8 cellular contexts compared by ENCODE assay signal in genomic region chr5:180495292-180495691, GRCh38. TPM values are rescaled to one million over a fixed set of nuclear protein-coding genes. Genes with fewer than 3 reads are reported as not detected.
DNase-seq lines count a peak whose midpoint lies in the region; ATAC-seq and TF ChIP-seq lines count a peak whose summit lies in the region.

No MANE protein-coding gene starts in this region.

- POLR2A ChIA-PET in activated CD4-positive, alpha-beta T cell treated with anti-CD3 and anti-CD28 coated beads, Interleukin-2, amount 10 ng/mL, durations not matched to agents 7 days and 5 days (lab: Charles Lee): no interaction called here
- POLR2A ChIA-PET in activated naive CD8-positive, alpha-beta T cell treated with anti-CD3 and anti-CD28 coated beads, Interleukin-2, amount 10 ng/mL, durations not matched to agents 7 days and 5 days (lab: Charles Lee): interaction anchor here (0.6 to 1.0 kb wide), 3 partner anchors 14 to 365 kb away, joined by 3 to 4 read pairs (median 3); no protein-coding TSS in a partner anchor

- ATAC-seq in activated naive CD8-positive, alpha-beta T cell treated with anti-CD3 and anti-CD28 coated beads, Interleukin-2, amount 10 ng/mL, durations not matched to agents 7 days and 5 days (ENCODE audit: low read depth): no peak
- ATAC-seq in HG03135 (IDR thresholded peaks at IDR 0.05; ENCODE audit: unreplicated experiment) (no peak), HG03469 (IDR thresholded peaks at IDR 0.05; ENCODE audit: unreplicated experiment) (no peak), HG02642 (IDR thresholded peaks at IDR 0.05; ENCODE audit: poor library complexity, unreplicated experiment) (no peak)

- no peaks in the 10 kb centered on the region for H3K27me3 Mint-ChIP-seq in activated CD4-positive, alpha-beta T cell treated with anti-CD3 and anti-CD28 coated beads, Interleukin-2, amount 10 ng/mL, durations not matched to agents 7 days and 5 days
- H3K27me3 Mint-ChIP-seq in activated naive CD8-positive, alpha-beta T cell treated with anti-CD3 and anti-CD28 coated beads, Interleukin-2, amount 10 ng/mL, durations not matched to agents 7 days and 5 days: no peaks in the 10 kb centered on the region

- no peak for DNase-seq in activated CD4-positive, alpha-beta T cell treated with anti-CD3 and anti-CD28 coated beads, Interleukin-2, amount 10 ng/mL, durations not matched to agents 7 days and 5 days
- DNase-seq in activated CD4-positive, alpha-beta T cell treated with anti-CD3 and anti-CD28 coated beads for 48 hours: no peak
- no peak for DNase-seq in activated naive CD8-positive, alpha-beta T cell treated with anti-CD3 and anti-CD28 coated beads, Interleukin-2, amount 10 ng/mL, durations not matched to agents 7 days and 5 days
- no peak for DNase-seq in kidney epithelial cell (ENCODE audit: low read depth)
- no peak for DNase-seq in suprapubic skin (ENCODE audit: low spot score in 2 of 2)

- H3K27ac ChIP-seq in suprapubic skin: peak overlapping the region; percentile 97

- TF ChIP-seq EP300 in suprapubic skin (IDR thresholded peaks at IDR 0.05): no peak

- no peaks in the 10 kb centered on the region for H3K9me3 ChIP-seq in suprapubic skin

- peak overlapping the region; percentile 93 for H3K4me3 ChIP-seq in kidney epithelial cell (ENCODE audit: low read depth, low read length)
- peak overlapping the region; percentile 93 for H3K4me3 ChIP-seq in suprapubic skin

- peaks cover 4% of the 10 kb centered on the region for H3K9me3 Mint-ChIP-seq in activated CD4-positive, alpha-beta T cell treated with anti-CD3 and anti-CD28 coated beads, Interleukin-2, amount 10 ng/mL, durations not matched to agents 7 days and 5 days
- no peaks in the 10 kb centered on the region for H3K9me3 Mint-ChIP-seq in activated naive CD8-positive, alpha-beta T cell treated with anti-CD3 and anti-CD28 coated beads, Interleukin-2, amount 10 ng/mL, durations not matched to agents 7 days and 5 days

- no peaks in the 10 kb centered on the region for H3K27me3 ChIP-seq in kidney epithelial cell (ENCODE audit: control insufficient read depth, insufficient read depth, low read length)
- H3K27me3 ChIP-seq in suprapubic skin: no peaks in the 10 kb centered on the region

- 10% methylated on average over 7 of the region's 7 CpGs for WGBS in suprapubic skin

- peaks cover 13% of the 10 kb centered on the region for H3K36me3 Mint-ChIP-seq in activated CD4-positive, alpha-beta T cell treated with anti-CD3 and anti-CD28 coated beads, Interleukin-2, amount 10 ng/mL, durations not matched to agents 7 days and 5 days (ENCODE audit: low read depth)
- peaks cover 15% of the 10 kb centered on the region for H3K36me3 Mint-ChIP-seq in activated naive CD8-positive, alpha-beta T cell treated with anti-CD3 and anti-CD28 coated beads, Interleukin-2, amount 10 ng/mL, durations not matched to agents 7 days and 5 days

- peak overlapping the region; percentile 74 for H3K27ac Mint-ChIP-seq in activated CD4-positive, alpha-beta T cell treated with anti-CD3 and anti-CD28 coated beads, Interleukin-2, amount 10 ng/mL, durations not matched to agents 7 days and 5 days
- peak overlapping the region; percentile 63 for H3K27ac Mint-ChIP-seq in activated naive CD8-positive, alpha-beta T cell treated with anti-CD3 and anti-CD28 coated beads, Interleukin-2, amount 10 ng/mL, durations not matched to agents 7 days and 5 days

- peak overlapping the region; percentile 79 for H3K4me3 Mint-ChIP-seq in activated CD4-positive, alpha-beta T cell treated with anti-CD3 and anti-CD28 coated beads, Interleukin-2, amount 10 ng/mL, durations not matched to agents 7 days and 5 days
- peak overlapping the region; percentile 79 for H3K4me3 Mint-ChIP-seq in activated naive CD8-positive, alpha-beta T cell treated with anti-CD3 and anti-CD28 coated beads, Interleukin-2, amount 10 ng/mL, durations not matched to agents 7 days and 5 days

- TF ChIP-seq POLR2A in suprapubic skin (IDR thresholded peaks at IDR 0.05): no peak

- CTCF ChIA-PET in activated CD4-positive, alpha-beta T cell treated with anti-CD3 and anti-CD28 coated beads, Interleukin-2, amount 10 ng/mL, durations not matched to agents 7 days and 5 days (lab: Charles Lee): no interaction called here

- H3K4me1 Mint-ChIP-seq in activated CD4-positive, alpha-beta T cell treated with anti-CD3 and anti-CD28 coated beads, Interleukin-2, amount 10 ng/mL, durations not matched to agents 7 days and 5 days: peaks cover 44% of the 10 kb centered on the region
- H3K4me1 Mint-ChIP-seq in activated naive CD8-positive, alpha-beta T cell treated with anti-CD3 and anti-CD28 coated beads, Interleukin-2, amount 10 ng/mL, durations not matched to agents 7 days and 5 days: peaks cover 34% of the 10 kb centered on the region

- TF ChIP-seq CTCF in kidney epithelial cell (IDR thresholded peaks at IDR 0.05; ENCODE audit: insufficient read depth, low read length, poor library complexity, severe bottlenecking) (no peak), suprapubic skin (IDR thresholded peaks at IDR 0.05) (no peak)

- H3K4me1 ChIP-seq in suprapubic skin: peaks cover 34% of the 10 kb centered on the region

- H3K36me3 ChIP-seq in kidney epithelial cell (ENCODE audit: control insufficient read depth, insufficient read depth, low read length) (no peaks in the 10 kb centered on the region), suprapubic skin (no peaks in the 10 kb centered on the region)

RNA-seq across cellular contexts. Expression of gene CNOT6, which starts 1.1 kb away (rescaled TPM):
- 10 to 100 TPM; 38.3 to 44.8 TPM for total RNA-seq in activated CD4-positive, alpha-beta T cell treated with anti-CD3 and anti-CD28 coated beads, Interleukin-2, amount 10 ng/mL, durations not matched to agents 7 days and 5 days
- 10 to 100 TPM; 37.5 to 43.3 TPM for total RNA-seq in activated naive CD8-positive, alpha-beta T cell treated with anti-CD3 and anti-CD28 coated beads, Interleukin-2, amount 10 ng/mL, durations not matched to agents 7 days and 5 days
- total RNA-seq in kidney epithelial cell: 31.1 and 34.9 TPM in 2 replicates
- total RNA-seq in suprapubic skin: 10 to 100 TPM; 11.0 to 17.8 (median 15.0) TPM
